ENCODE assay signal across 2 cellular contexts in the genomic region with DNA sequence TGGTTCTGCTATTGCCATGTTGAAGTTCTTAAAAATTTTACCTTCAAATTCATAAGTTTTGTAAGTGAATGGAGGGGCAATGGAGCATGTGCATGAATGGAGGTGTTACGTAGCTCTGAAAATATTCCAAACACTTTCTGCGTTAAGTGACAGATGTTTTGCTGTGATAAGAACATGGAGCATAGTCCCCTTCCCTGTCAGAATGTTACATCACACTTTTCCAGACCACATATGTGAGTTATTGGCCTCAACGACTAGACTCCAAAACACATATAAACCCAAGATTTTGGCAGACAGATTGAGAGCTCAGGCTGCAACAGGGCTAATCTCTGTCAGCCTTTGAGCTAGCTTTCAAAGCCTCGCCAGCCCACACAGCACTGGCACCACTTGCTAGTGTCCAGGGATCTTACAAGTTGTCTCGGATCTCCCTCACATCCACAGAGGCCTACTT.
TF ChIP-seq lines count a peak whose summit lies in the region.

No MANE protein-coding gene starts in this region.

TF ChIP-seq in HepG2, 621 proteins besides CTCF, POLR2A, EP300 and RAD21 (continues in another document):
- TF ChIP-seq ZNF614 (CRISPR knock-in tag; IDR thresholded peaks at IDR 0.05; ENCODE audit: borderline replicate concordance) (0 out of 2 replicates have a peak, but pooled peaks have one; percentile 38), ELF3 (CRISPR knock-in tag; IDR thresholded peaks at IDR 0.05) (peak; percentile 43; the same call in 1 of the 2 replicates), ZNF776 (CRISPR knock-in tag; IDR thresholded peaks at IDR 0.05) (no peak), ZBTB34 (CRISPR knock-in tag; IDR thresholded peaks at IDR 0.05) (no peak), KMT2A (CRISPR knock-in tag; IDR thresholded peaks at IDR 0.05) (no peak), JUND (CRISPR knock-in tag; IDR thresholded peaks at IDR 0.05) (peak; percentile 53; the same call in 1 of the 2 replicates), CREM (IDR thresholded peaks at IDR 0.05) (peak; percentile 16; the same call in 1 of the 2 replicates), CREM (CRISPR knock-in tag; IDR thresholded peaks at IDR 0.05) (no peak), SALL1 (CRISPR knock-in tag; IDR thresholded peaks at IDR 0.05) (peak; percentile 13; the same call in 1 of the 2 replicates), TFAP4 (IDR thresholded peaks at IDR 0.05; ENCODE audit: borderline replicate concordance, low read depth) (peak; percentile 60; the same call in 1 of the 2 replicates), SMAD3 (CRISPR knock-in tag; IDR thresholded peaks at IDR 0.05) (0 out of 2 replicates have a peak, but pooled peaks have one; percentile 30), STAT6 (CRISPR knock-in tag; IDR thresholded peaks at IDR 0.05; ENCODE audit: borderline replicate concordance) (no peak), TGIF2 (CRISPR knock-in tag; IDR thresholded peaks at IDR 0.05) (peak; percentile 31; the same call in 1 of the 2 replicates), STAT5B (CRISPR knock-in tag; IDR thresholded peaks at IDR 0.05) (no peak), CENPX (CRISPR knock-in tag; IDR thresholded peaks at IDR 0.05) (0 out of 2 replicates have a peak, but pooled peaks have one; percentile 43), CEBPG (CRISPR knock-in tag; IDR thresholded peaks at IDR 0.05) (peak; percentile 57), TEAD3 (CRISPR knock-in tag; optimal IDR thresholded peaks at IDR 0.05; ENCODE audit: borderline replicate concordance) (peak; percentile 80), HOXA5 (CRISPR knock-in tag; IDR thresholded peaks at IDR 0.05) (peak; percentile 27; the same call in 1 of the 2 replicates), MED1 (CRISPR knock-in tag; IDR thresholded peaks at IDR 0.05) (peak; percentile 43; the same call in 1 of the 2 replicates), CREB1 (IDR thresholded peaks at IDR 0.05) (peak; percentile 67), CREB1 (CRISPR knock-in tag; IDR thresholded peaks at IDR 0.05) (no peak), U2AF2 (IDR thresholded peaks at IDR 0.05; ENCODE audit: low read depth, low read length) (no peak), SAP130 (CRISPR knock-in tag; IDR thresholded peaks at IDR 0.05; ENCODE audit: low read depth) (peak; percentile 54; the same call in 1 of the 2 replicates)
- TF ChIP-seq, protein P1, sequence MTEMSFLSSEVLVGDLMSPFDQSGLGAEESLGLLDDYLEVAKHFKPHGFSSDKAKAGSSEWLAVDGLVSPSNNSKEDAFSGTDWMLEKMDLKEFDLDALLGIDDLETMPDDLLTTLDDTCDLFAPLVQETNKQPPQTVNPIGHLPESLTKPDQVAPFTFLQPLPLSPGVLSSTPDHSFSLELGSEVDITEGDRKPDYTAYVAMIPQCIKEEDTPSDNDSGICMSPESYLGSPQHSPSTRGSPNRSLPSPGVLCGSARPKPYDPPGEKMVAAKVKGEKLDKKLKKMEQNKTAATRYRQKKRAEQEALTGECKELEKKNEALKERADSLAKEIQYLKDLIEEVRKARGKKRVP (CRISPR knock-in tag; IDR thresholded peaks at IDR 0.05) = peak in 1 of 2 experiments; percentile 52; a peak in 2 of 4 replicates
- TF ChIP-seq, protein P2, sequence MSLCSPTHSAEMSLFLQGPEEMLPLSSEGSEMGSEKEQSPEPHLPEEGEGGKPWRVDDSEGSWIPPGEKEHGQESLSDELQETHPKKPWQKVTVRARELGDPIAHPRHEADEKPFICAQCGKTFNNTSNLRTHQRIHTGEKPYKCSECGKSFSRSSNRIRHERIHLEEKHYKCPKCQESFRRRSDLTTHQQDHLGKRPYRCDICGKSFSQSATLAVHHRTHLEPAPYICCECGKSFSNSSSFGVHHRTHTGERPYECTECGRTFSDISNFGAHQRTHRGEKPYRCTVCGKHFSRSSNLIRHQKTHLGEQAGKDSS (CRISPR knock-in tag; IDR thresholded peaks at IDR 0.05; ENCODE audit: borderline replicate concordance, low read depth) = no peak

TF ChIP-seq in K562, 482 proteins besides CTCF, POLR2A, EP300 and RAD21 (continues in another document):
- TF ChIP-seq SAP30 (IDR thresholded peaks at IDR 0.05; ENCODE audit: borderline replicate concordance, insufficient read depth, low read depth, low read length, poor library complexity, severe bottlenecking) = no peak
- TF ChIP-seq ATF1 (CRISPR knock-in tag; IDR thresholded peaks at IDR 0.05) = no peak
- TF ChIP-seq ATF1 (tag; IDR thresholded peaks at IDR 0.05) = peak; percentile 56; the same call in 1 of the 2 replicates
- TF ChIP-seq CBX3 (IDR thresholded peaks at IDR 0.05; ENCODE audit: borderline replicate concordance in 1 of 2, low read length in 2 of 2) = peak in 1 of 2 experiments; percentile 71; a peak in 1 of 3 replicates
- 0 out of 2 replicates have a peak, but pooled peaks have one; percentile 36 for TF ChIP-seq MYNN (IDR thresholded peaks at IDR 0.05)
- TF ChIP-seq MYNN (CRISPR knock-in tag; IDR thresholded peaks at IDR 0.05) = no peak
- TF ChIP-seq NEUROD1 (IDR thresholded peaks at IDR 0.05; ENCODE audit: borderline replicate concordance, low read depth, low read length, partially characterized antibody) = peak; percentile 30
- TF ChIP-seq GTF2F1 (IDR thresholded peaks at IDR 0.05; ENCODE audit: low read depth, low read length) = no peak
- TF ChIP-seq ATF3 (IDR thresholded peaks at IDR 0.05) = peak; percentile 96
- TF ChIP-seq ATF3 (CRISPR knock-in tag; conservative IDR thresholded peaks at IDR 0.05) = no peak; the same call in 1 of the 2 replicates
- TF ChIP-seq, protein P3, sequence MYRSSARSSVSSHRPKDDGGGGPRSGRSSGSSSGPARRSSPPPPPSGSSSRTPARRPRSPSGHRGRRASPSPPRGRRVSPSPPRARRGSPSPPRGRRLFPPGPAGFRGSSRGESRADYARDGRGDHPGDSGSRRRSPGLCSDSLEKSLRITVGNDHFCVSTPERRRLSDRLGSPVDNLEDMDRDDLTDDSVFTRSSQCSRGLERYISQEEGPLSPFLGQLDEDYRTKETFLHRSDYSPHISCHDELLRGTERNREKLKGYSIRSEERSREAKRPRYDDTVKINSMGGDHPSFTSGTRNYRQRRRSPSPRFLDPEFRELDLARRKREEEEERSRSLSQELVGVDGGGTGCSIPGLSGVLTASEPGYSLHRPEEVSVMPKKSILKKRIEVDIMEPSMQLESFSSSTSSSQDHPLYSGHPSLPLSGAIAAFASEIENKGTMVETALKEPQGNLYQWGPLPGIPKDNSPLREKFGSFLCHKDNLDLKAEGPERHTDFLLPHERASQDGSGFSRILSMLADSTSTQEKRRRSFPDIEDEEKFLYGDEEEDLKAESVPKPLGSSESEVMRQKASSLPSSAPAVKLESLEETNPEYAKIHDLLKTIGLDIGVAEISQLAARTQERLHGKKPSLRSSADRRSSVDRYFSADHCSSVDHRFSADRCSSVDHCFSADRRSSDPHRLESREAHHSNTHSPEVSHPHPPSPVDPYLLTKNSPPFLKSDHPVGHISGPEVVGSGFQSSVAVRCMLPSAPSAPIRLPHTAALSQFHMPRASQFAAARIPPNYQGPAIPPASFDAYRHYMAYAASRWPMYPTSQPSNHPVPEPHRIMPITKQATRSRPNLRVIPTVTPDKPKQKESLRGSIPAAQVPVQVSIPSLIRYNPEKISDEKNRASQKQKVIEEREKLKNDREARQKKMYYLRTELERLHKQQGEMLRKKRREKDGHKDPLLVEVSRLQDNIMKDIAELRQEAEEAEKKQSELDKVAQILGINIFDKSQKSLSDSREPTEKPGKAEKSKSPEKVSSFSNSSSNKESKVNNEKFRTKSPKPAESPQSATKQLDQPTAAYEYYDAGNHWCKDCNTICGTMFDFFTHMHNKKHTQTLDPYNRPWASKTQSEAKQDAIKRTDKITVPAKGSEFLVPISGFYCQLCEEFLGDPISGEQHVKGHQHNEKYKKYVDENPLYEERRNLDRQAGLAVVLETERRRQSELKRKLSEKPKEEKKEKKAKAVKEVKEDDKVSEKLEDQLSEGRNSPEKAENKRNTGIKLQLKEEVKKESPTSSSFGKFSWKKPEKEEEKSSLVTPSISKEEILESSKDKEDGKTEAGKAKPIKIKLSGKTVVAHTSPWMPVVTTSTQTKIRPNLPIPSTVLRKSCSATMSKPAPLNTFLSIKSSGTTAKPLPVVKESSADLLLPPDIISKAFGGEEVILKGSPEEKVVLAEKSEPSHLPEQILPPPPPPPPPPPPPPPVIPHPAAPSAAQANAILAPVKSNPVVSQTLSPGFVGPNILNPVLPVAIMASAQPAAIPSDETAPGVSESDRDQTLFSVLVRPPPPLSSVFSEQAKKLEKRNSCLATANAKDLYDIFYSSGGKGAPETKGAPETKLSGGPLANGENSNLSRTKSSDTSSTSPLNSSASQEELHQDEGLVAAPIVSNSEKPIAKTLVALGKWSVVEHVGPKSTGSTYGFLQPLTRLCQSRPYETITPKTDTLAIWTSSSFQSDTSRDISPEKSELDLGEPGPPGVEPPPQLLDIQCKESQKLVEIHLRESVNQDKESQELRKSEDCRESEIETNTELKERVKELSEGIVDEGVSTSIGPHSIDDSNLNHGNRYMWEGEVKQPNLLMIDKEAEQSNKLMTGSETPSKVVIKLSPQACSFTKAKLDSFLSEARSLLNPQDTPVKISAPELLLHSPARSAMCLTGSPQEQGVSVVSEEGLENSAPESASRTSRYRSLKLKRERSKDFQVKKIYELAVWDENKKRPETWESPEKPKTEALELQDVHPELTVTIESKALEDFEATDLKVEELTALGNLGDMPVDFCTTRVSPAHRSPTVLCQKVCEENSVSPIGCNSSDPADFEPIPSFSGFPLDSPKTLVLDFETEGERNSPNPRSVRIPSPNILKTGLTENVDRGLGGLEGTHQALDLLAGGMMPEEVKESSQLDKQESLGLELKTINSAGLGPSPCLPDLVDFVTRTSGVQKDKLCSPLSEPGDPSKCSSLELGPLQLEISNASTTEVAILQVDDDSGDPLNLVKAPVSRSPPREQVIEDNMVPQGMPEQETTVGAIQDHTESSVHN (IDR thresholded peaks at IDR 0.05; ENCODE audit: borderline replicate concordance in 1 of 2, low read depth in 1 of 2) = peak in 1 of 2 experiments; percentile 86; a peak in 3 of 4 replicates
- TF ChIP-seq DDX20 (tag; IDR thresholded peaks at IDR 0.05; ENCODE audit: low read depth) = no peak
- no peak for TF ChIP-seq MXI1 (IDR thresholded peaks at IDR 0.05; ENCODE audit: low read depth, low read length)
- TF ChIP-seq SOX6 (IDR thresholded peaks at IDR 0.05) = peak; percentile 86
- TF ChIP-seq CSDE1 (IDR thresholded peaks at IDR 0.05) = no peak
- peak; percentile 61 for TF ChIP-seq SP1 (CRISPR knock-in tag; IDR thresholded peaks at IDR 0.05)
- 0 out of 2 replicates have a peak, but pooled peaks have one; percentile 22 for TF ChIP-seq ZBTB12 (CRISPR knock-in tag; IDR thresholded peaks at IDR 0.05)
- peak; percentile 96 for TF ChIP-seq TEAD4 (IDR thresholded peaks at IDR 0.05; ENCODE audit: low read length)
- TF ChIP-seq TEAD4 (CRISPR knock-in tag; IDR thresholded peaks at IDR 0.05; ENCODE audit: borderline replicate concordance) = no peak
- 0 out of 4 replicates have a peak, but pooled peaks of 1 of the 2 experiments have one; percentile 55 for TF ChIP-seq FOXK2 (conservative IDR thresholded peaks at IDR 0.05 in 1 of 2, IDR thresholded peaks at IDR 0.05 in 1 of 2; ENCODE audit: low read depth in 2 of 2)
- peak; percentile 80; the same call in 1 of the 2 replicates for TF ChIP-seq PML (IDR thresholded peaks at IDR 0.05; ENCODE audit: low read length)
- TF ChIP-seq JUND (IDR thresholded peaks at IDR 0.05; ENCODE audit: borderline replicate concordance, low read depth, low read length) = peak; percentile 95
- peak; percentile 95; the same call in 2 of the 3 replicates for TF ChIP-seq JUND (tag; IDR thresholded peaks at IDR 0.05; ENCODE audit: borderline replicate concordance, low read depth, low read length)
- TF ChIP-seq THRB (CRISPR knock-in tag; conservative IDR thresholded peaks at IDR 0.05) = no peak
- peak; percentile 81; the same call in 1 of the 2 replicates for TF ChIP-seq FOXJ2 (tag; IDR thresholded peaks at IDR 0.05)
- peak; percentile 42; the same call in 1 of the 2 replicates for TF ChIP-seq POLR2AphosphoS5 (IDR thresholded peaks at IDR 0.05; ENCODE audit: control insufficient read depth, insufficient read depth, low read depth, low read length)
- TF ChIP-seq CEBPG (CRISPR knock-in tag; IDR thresholded peaks at IDR 0.05) = peak; percentile 89
- peak; percentile 53 to 94; a peak in 3 of 4 replicates for TF ChIP-seq CEBPG (tag; conservative IDR thresholded peaks at IDR 0.05 in 1 of 2, IDR thresholded peaks at IDR 0.05 in 1 of 2)
- TF ChIP-seq HEY1 (CRISPR knock-in tag; IDR thresholded peaks at IDR 0.05; ENCODE audit: borderline replicate concordance) = no peak
- TF ChIP-seq GABPA (tag; conservative IDR thresholded peaks at IDR 0.05; ENCODE audit: low read depth) = no peak
- TF ChIP-seq, protein P4, sequence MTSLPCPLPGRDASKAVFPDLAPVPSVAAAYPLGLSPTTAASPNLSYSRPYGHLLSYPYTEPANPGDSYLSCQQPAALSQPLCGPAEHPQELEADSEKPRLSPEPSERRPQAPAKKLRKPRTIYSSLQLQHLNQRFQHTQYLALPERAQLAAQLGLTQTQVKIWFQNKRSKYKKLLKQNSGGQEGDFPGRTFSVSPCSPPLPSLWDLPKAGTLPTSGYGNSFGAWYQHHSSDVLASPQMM (CRISPR knock-in tag; IDR thresholded peaks at IDR 0.05) = no peak
- 0 out of 2 replicates have a peak, but pooled peaks have one; percentile 22 for TF ChIP-seq CC2D1A (IDR thresholded peaks at IDR 0.05)
- peak; percentile 92 for TF ChIP-seq SMARCA4 (IDR thresholded peaks at IDR 0.05)
- TF ChIP-seq TAF9B (IDR thresholded peaks at IDR 0.05; ENCODE audit: partially characterized antibody) = peak; percentile 71
- TF ChIP-seq NR3C1 (CRISPR knock-in tag; IDR thresholded peaks at IDR 0.05) = no peak
- TF ChIP-seq ESRRA (IDR thresholded peaks at IDR 0.05; ENCODE audit: borderline replicate concordance, low read depth) = peak; percentile 51; the same call in 1 of the 2 replicates
